In genomic region chr22:37904572-37905533, GRCh38 we compare ENCODE assay signal across 8 cellular contexts. TPM values are rescaled to one million over a fixed set of nuclear protein-coding genes. Genes with fewer than 3 reads are reported as not detected.
DNase-seq lines count a peak whose midpoint lies in the region; ATAC-seq lines count a peak whose summit lies in the region.

No MANE protein-coding gene starts in this region.

- peak overlapping the region; percentile 99 for H2BK120ac ChIP-seq in trophoblast cell (ENCODE audit: insufficient read depth, low read length, poor library complexity)

- H3K23ac ChIP-seq in trophoblast cell (ENCODE audit: low read length), result no peak overlapping the region

- H3K4me3 ChIP-seq in CD4-positive, alpha-beta memory T cell (ENCODE audit: low read length in 2 of 2), result no peak overlapping the region
- no peak overlapping the region for H3K4me3 ChIP-seq in trophoblast cell (ENCODE audit: low read depth, low read length)

- no peaks in the 10 kb centered on the region for H3K27me3 ChIP-seq in CD4-positive, alpha-beta memory T cell (ENCODE audit: insufficient read depth, low read length)
- H3K27me3 ChIP-seq in trophoblast cell (ENCODE audit: insufficient read depth, low read length), result no peaks in the 10 kb centered on the region

- H3K36me3 Mint-ChIP-seq in CD4-positive, alpha-beta memory T cell, result no peaks in the 10 kb centered on the region
- H3K36me3 Mint-ChIP-seq in activated naive CD8-positive, alpha-beta T cell, result no peaks in the 10 kb centered on the region

- H2BK5ac ChIP-seq in trophoblast cell (ENCODE audit: low read depth, low read length, poor library complexity), result peak overlapping the region; percentile 97

- no peaks in the 10 kb centered on the region for H3K36me3 ChIP-seq in CD4-positive, alpha-beta memory T cell (ENCODE audit: insufficient read depth, low read length)
- peaks cover 3 to 6% of the 10 kb centered on the region in 2 experiments for H3K36me3 ChIP-seq in trophoblast cell (ENCODE audit: control insufficient read depth in 1 of 2, insufficient read depth in 2 of 2, low read length in 2 of 2)

- peak overlapping the region; percentile 82 for H4K8ac ChIP-seq in trophoblast cell (ENCODE audit: low read depth, low read length)

- H3K27ac Mint-ChIP-seq in CD4-positive, alpha-beta memory T cell, result peak overlapping the region; percentile 41 to 86 (median 82)
- peak overlapping the region; percentile 75 for H3K27ac Mint-ChIP-seq in activated naive CD8-positive, alpha-beta T cell

- H2BK12ac ChIP-seq in trophoblast cell (ENCODE audit: low read length), result peak overlapping the region; percentile 96

- H3K14ac ChIP-seq in trophoblast cell (ENCODE audit: low read length), result peak overlapping the region; percentile 97

- H3K27ac ChIP-seq in CD4-positive, alpha-beta memory T cell (ENCODE audit: low read depth, low read length), result no peak overlapping the region
- H3K27ac ChIP-seq in trophoblast cell (ENCODE audit: low read depth, low read length), result peak overlapping the region; percentile 99

- H3K4me3 Mint-ChIP-seq in CD4-positive, alpha-beta memory T cell, result peak overlapping the region; percentile 76 to 84 (median 80)
- H3K4me3 Mint-ChIP-seq in activated naive CD8-positive, alpha-beta T cell, result peak overlapping the region; percentile 81

- H3K4me1 Mint-ChIP-seq in CD4-positive, alpha-beta memory T cell, result peaks cover 15 to 36% (median 25%) of the 10 kb centered on the region in 4 donors
- H3K4me1 Mint-ChIP-seq in activated naive CD8-positive, alpha-beta T cell (ENCODE audit: low read depth), result peaks cover 26% of the 10 kb centered on the region

- H3K4ac ChIP-seq in trophoblast cell (ENCODE audit: low read depth, low read length), result peak overlapping the region; percentile 78

- no peak for DNase-seq in CD4-positive, alpha-beta memory T cell
- DNase-seq in KBM-7, result peak; percentile 31
- peak; percentile 94 for DNase-seq in glomerular visceral epithelial cell (ENCODE audit: extremely low spot score)
- peak; percentile 93 to 97 for DNase-seq in trophoblast cell
- DNase-seq in NCI-H187 (lab: John Stamatoyannopoulos, UW), result no peak

- peak overlapping the region; percentile 94 for H3K18ac ChIP-seq in trophoblast cell (ENCODE audit: low read length)

- H2AK5ac ChIP-seq in trophoblast cell (ENCODE audit: low read length), result peak overlapping the region; percentile 95

- peak overlapping the region; percentile 41 for H2AFZ ChIP-seq in trophoblast cell (ENCODE audit: insufficient read depth, low read length, poor library complexity)

- CTCF ChIA-PET in CD4-positive, alpha-beta memory T cell (lab: Charles Lee; ENCODE audit: partially characterized antibody), result interaction anchor here (1.0 to 4.3 kb wide), 8 partner anchors 8 to 61 kb away, joined by 3 to 28 read pairs (median 6); partner anchors contain the start of gene ANKRD54

- peaks cover 35% of the 10 kb centered on the region for H3K79me1 ChIP-seq in trophoblast cell (ENCODE audit: low read length)

- peaks cover 18% of the 10 kb centered on the region for H3K4me1 ChIP-seq in CD4-positive, alpha-beta memory T cell (ENCODE audit: insufficient read depth, low read length)
- H3K4me1 ChIP-seq in trophoblast cell (ENCODE audit: control insufficient read depth in 1 of 2, insufficient read depth in 2 of 2, low read length in 2 of 2), result peaks cover 23 to 27% of the 10 kb centered on the region in 2 experiments

- ATAC-seq in HG03045 (IDR thresholded peaks at IDR 0.05; ENCODE audit: unreplicated experiment), result no peak
- ATAC-seq in GM18867 (IDR thresholded peaks at IDR 0.05; ENCODE audit: unreplicated experiment), result no peak

- peak overlapping the region; percentile 98 for H4K91ac ChIP-seq in trophoblast cell (ENCODE audit: low read depth, low read length)

- POLR2A ChIA-PET in CD4-positive, alpha-beta memory T cell (lab: Charles Lee; ENCODE audit: partially characterized antibody), result interaction anchor here (0.6 to 3.3 kb wide), 11 partner anchors 8 to 1116 kb away, joined by 3 to 51 read pairs (median 6); partner anchors contain the start of genes ANKRD54, APOBEC3D, C22orf23 and EIF3L

- intact Hi-C loops in CD4-positive, alpha-beta memory T cell (cut with micrococcal nuclease), result loop anchor here (5.0 kb wide), 1 partner anchor 47 kb away; the partner anchor contains the start of genes C22orf23 and POLR2F

- H3K9me3 ChIP-seq in CD4-positive, alpha-beta memory T cell (ENCODE audit: control insufficient read depth in 1 of 2, low read length in 2 of 2), result no peaks in the 10 kb centered on the region
- no peaks in the 10 kb centered on the region for H3K9me3 ChIP-seq in trophoblast cell (ENCODE audit: insufficient read depth, low read depth, low read length)

- H3K79me2 ChIP-seq in trophoblast cell (ENCODE audit: control insufficient read depth, insufficient read depth, low read length, poor library complexity), result peaks cover 28% of the 10 kb centered on the region

- H3K9ac ChIP-seq in trophoblast cell (ENCODE audit: low read length), result no peak overlapping the region

- H3K9me3 Mint-ChIP-seq in CD4-positive, alpha-beta memory T cell, result no peaks in the 10 kb centered on the region
- no peaks in the 10 kb centered on the region for H3K9me3 Mint-ChIP-seq in activated naive CD8-positive, alpha-beta T cell (ENCODE audit: low read depth)

- no peaks in the 10 kb centered on the region for H3K27me3 Mint-ChIP-seq in CD4-positive, alpha-beta memory T cell
- no peaks in the 10 kb centered on the region for H3K27me3 Mint-ChIP-seq in activated naive CD8-positive, alpha-beta T cell

- in situ Hi-C loops in KBM-7 (cut with MboI; ENCODE audit: low pct_unique_long_range_greater_than_20kb, low sequenced_read_pairs), result no loop called here

- peak overlapping the region; percentile 72 for H4K12ac ChIP-seq in trophoblast cell (ENCODE audit: low read depth, low read length)

- peak overlapping the region; percentile 65 for H3K4me2 ChIP-seq in trophoblast cell (ENCODE audit: low read length)

- WGBS in trophoblast cell (ENCODE audit: extremely low coverage, insufficient coverage, insufficient read length), result no CpG with 5 or more reads among the region's 10 CpGs

RNA-seq across cellular contexts. Expression of gene MICALL1, which starts 1.2 kb away (rescaled TPM):
- total RNA-seq in CD4-positive, alpha-beta memory T cell, result 10 to 100 TPM; 30.7 to 31.0 TPM
- polyA plus RNA-seq in CD4-positive, alpha-beta memory T cell, result 1 to 10 TPM in 1 of 2 donors, under 1 TPM in 1; 0.77 to 4.4 TPM
- polyA plus RNA-seq in trophoblast cell (2013), result 103 and 108 TPM in 2 replicates

RNA-seq across cellular contexts. Expression of gene C22orf23, which starts 48.5 kb away (rescaled TPM):
- not detected for total RNA-seq in CD4-positive, alpha-beta memory T cell
- not detected for polyA plus RNA-seq in CD4-positive, alpha-beta memory T cell
- 0.12 and 0.18 TPM in 2 replicates for polyA plus RNA-seq in trophoblast cell (2013)

RNA-seq across cellular contexts. Expression of gene POLR2F, which starts 48.6 kb away (rescaled TPM):
- 10 to 100 TPM; 44.9 to 47.5 TPM for total RNA-seq in CD4-positive, alpha-beta memory T cell
- polyA plus RNA-seq in CD4-positive, alpha-beta memory T cell, result 100 to 1,000 TPM; 133 to 158 TPM
- polyA plus RNA-seq in trophoblast cell (2013), result 140 and 147 TPM in 2 replicates

RNA-seq across cellular contexts. Expression of gene EIF3L, which starts 55.6 kb away (rescaled TPM):
- total RNA-seq in CD4-positive, alpha-beta memory T cell, result 100 to 1,000 TPM; 550 to 571 TPM
- 100 to 1,000 TPM; 226 to 364 TPM for polyA plus RNA-seq in CD4-positive, alpha-beta memory T cell
- polyA plus RNA-seq in trophoblast cell (2013), result 550 and 552 TPM in 2 replicates

Comparison
In these comparisons a context has a peak if more than half of its experiments do, and no peak if none do; other contexts are left out.
1. DNase-seq: peak in KBM-7 (single experiment), glomerular visceral epithelial cell (single experiment) and trophoblast cell (2 of 2); none in CD4-positive, alpha-beta memory T cell (0 of 5) and NCI-H187 (0 of 2).